ENCODE assay signal across 8 cellular contexts in genomic region chr7:101817031-101817929, GRCh38. TPM values are rescaled to one million over a fixed set of nuclear protein-coding genes. Genes with fewer than 3 reads are reported as not detected.
DNase-seq lines count a peak whose midpoint lies in the region; ATAC-seq and TF ChIP-seq lines count a peak whose summit lies in the region.

CUX1 (plus strand) TSS chr7:101817626; CDS start chr7:101817640, 14 bp downstream.

- peaks cover 73% of the 10 kb centered on the region for H3K4me1 ChIP-seq in OCI-LY1 (ENCODE audit: insufficient read depth, low read length, severe bottlenecking)
- no peaks in the 10 kb centered on the region for H3K4me1 ChIP-seq in right cardiac atrium (ENCODE audit: control insufficient read depth, insufficient read depth, low read length)

- no peak within 1 kb of the TSS for H2AFZ ChIP-seq in OCI-LY1 (ENCODE audit: low read length)

- peaks cover 29% of the 10 kb centered on the region for H3K4me1 Mint-ChIP-seq in activated naive CD8-positive, alpha-beta T cell treated with anti-CD3 and anti-CD28 coated beads for 36 hours

- peak; percentile 38 for DNase-seq in NCI-H2227 (lab: John Stamatoyannopoulos, UW; ENCODE audit: unreplicated experiment)
- DNase-seq in NCI-H2227 treated with DMSO at 0.1 percent for 48 hours (lab: John Stamatoyannopoulos, UW) = no peak
- DNase-seq in activated naive CD8-positive, alpha-beta T cell treated with anti-CD3 and anti-CD28 coated beads for 36 hours = peak; percentile 34
- DNase-seq in right cardiac atrium = peak; percentile 39 to 75 (median 71)
- no peak for DNase-seq in retinal pigment epithelial cell (ENCODE audit: low read depth)
- DNase-seq in cortex of kidney (lab: John Stamatoyannopoulos, UW) = no peak

- peak within 1 kb of the TSS; percentile 77 for H3K4me3 Mint-ChIP-seq in activated naive CD8-positive, alpha-beta T cell treated with anti-CD3 and anti-CD28 coated beads for 36 hours

- H3K9ac ChIP-seq in OCI-LY1 (ENCODE audit: low read length) = peak within 1 kb of the TSS; percentile 93

- intact Hi-C loops in right cardiac atrium (cut with DNase I) = loop anchor here in 3 of 4 donors (5.0 to 10.0 kb wide), 7 partner anchors 72 to 418 kb away; no protein-coding TSS in a partner anchor

- peaks cover 52% of the 10 kb centered on the region for H3K79me2 ChIP-seq in OCI-LY1 (ENCODE audit: insufficient read depth, low read length)

- H3K9me3 ChIP-seq in OCI-LY1 (ENCODE audit: low read length) (no peaks in the 10 kb centered on the region), right cardiac atrium (ENCODE audit: control insufficient read depth, low read length) (no peaks in the 10 kb centered on the region)

- H3K27ac ChIP-seq in OCI-LY1 (ENCODE audit: low read depth, low read length, poor library complexity, severe bottlenecking) = peak within 1 kb of the TSS; percentile 86
- H3K27ac ChIP-seq in right cardiac atrium (ENCODE audit: low read length) = peak within 1 kb of the TSS; percentile 47

- peak within 1 kb of the TSS; percentile 8 for H3K27ac Mint-ChIP-seq in activated naive CD8-positive, alpha-beta T cell treated with anti-CD3 and anti-CD28 coated beads for 36 hours

- peak within 1 kb of the TSS; percentile 85 for H3K4me3 ChIP-seq in OCI-LY1 (ENCODE audit: low read depth, low read length, poor library complexity, severe bottlenecking)
- H3K4me3 ChIP-seq in right cardiac atrium (ENCODE audit: low read length) = peak within 1 kb of the TSS; percentile 100
- H3K4me3 ChIP-seq in retinal pigment epithelial cell (ENCODE audit: low read length) = peak within 1 kb of the TSS; percentile 65

- H3F3A ChIP-seq in OCI-LY1 (ENCODE audit: insufficient read depth, low read length) = peaks cover 6% of the 10 kb centered on the region; the same call in 1 of the 2 replicates

- no peaks in the 10 kb centered on the region for H4K20me1 ChIP-seq in OCI-LY1 (ENCODE audit: insufficient read depth, low read length)

- H3K36me3 Mint-ChIP-seq in activated naive CD8-positive, alpha-beta T cell treated with anti-CD3 and anti-CD28 coated beads for 36 hours = no peaks in the 10 kb centered on the region

- WGBS in right cardiac atrium = under 1% methylated on average over 100 of the region's 100 CpGs

- H3K27me3 ChIP-seq in OCI-LY1 (ENCODE audit: insufficient read depth, low read length) (no peaks in the 10 kb centered on the region), right cardiac atrium (ENCODE audit: control insufficient read depth, insufficient read depth) (no peaks in the 10 kb centered on the region)

- no peak for TF ChIP-seq CTCF in OCI-LY1 (IDR thresholded peaks at IDR 0.05; ENCODE audit: low read length)
- TF ChIP-seq CTCF in retinal pigment epithelial cell (conservative IDR thresholded peaks at IDR 0.05; ENCODE audit: low read depth, low read length) = peak; percentile 1

- peak in 1 of 2 donors; percentile 22 for ATAC-seq in right cardiac atrium
- no peak for ATAC-seq in GM21515 (IDR thresholded peaks at IDR 0.05; ENCODE audit: unreplicated experiment)

- H3K36me3 ChIP-seq in OCI-LY1 (ENCODE audit: insufficient read depth, low read length) = peaks cover 28% of the 10 kb centered on the region; the same call in 1 of the 2 replicates

- no peaks in the 10 kb centered on the region for H3K9me3 Mint-ChIP-seq in activated naive CD8-positive, alpha-beta T cell treated with anti-CD3 and anti-CD28 coated beads for 36 hours

- H3K9me2 ChIP-seq in OCI-LY1 (ENCODE audit: low read depth, low read length) = no peaks in the 10 kb centered on the region

- H3K27me3 Mint-ChIP-seq in activated naive CD8-positive, alpha-beta T cell treated with anti-CD3 and anti-CD28 coated beads for 36 hours = peaks cover 8% of the 10 kb centered on the region

- H3K4me2 ChIP-seq in OCI-LY1 (ENCODE audit: low read length) = peak within 1 kb of the TSS; percentile 91

RNA-seq across cellular contexts. Expression of gene CUX1, which starts in this region (rescaled TPM):
- total RNA-seq in activated naive CD8-positive, alpha-beta T cell treated with anti-CD3 and anti-CD28 coated beads for 36 hours = 10 to 100 TPM; 14.2 to 14.5 TPM
- 100 to 1,000 TPM; 106 to 146 (median 117) TPM for total RNA-seq in right cardiac atrium
- polyA plus RNA-seq in right cardiac atrium = 54.1 TPM

Comparison
In these comparisons a context has a peak if more than half of its experiments do, and no peak if none do; other contexts are left out.
1. RNA of gene CUX1 (total RNA-seq): 106 to 146 TPM in right cardiac atrium; 14.2 to 14.5 TPM in activated naive CD8-positive, alpha-beta T cell treated with anti-CD3 and anti-CD28 coated beads for 36 hours; every median in the first group is over 4 times any median in the second.
2. DNase-seq: peak in NCI-H2227 (single experiment), activated naive CD8-positive, alpha-beta T cell treated with anti-CD3 and anti-CD28 coated beads for 36 hours (single experiment) and right cardiac atrium (3 of 3); none in NCI-H2227 treated with DMSO at 0.1 percent for 48 hours (single experiment), retinal pigment epithelial cell (single experiment) and cortex of kidney (single experiment).
3. Peak in every context shown above with its lines, with median percentiles within 50 percentile points of each other: H3K4me3 ChIP-seq.